In genomic region chr3:49170744-49171118, GRCh38 we compare ENCODE assay signal across 8 cellular contexts. TPM values are rescaled to one million over a fixed set of nuclear protein-coding genes. Genes with fewer than 3 reads are reported as not detected.
DNase-seq lines count a peak whose midpoint lies in the region; ATAC-seq, FAIRE-seq and TF ChIP-seq lines count a peak whose summit lies in the region.

No MANE protein-coding gene starts in this region.

- H3K9me3 Mint-ChIP-seq in CD4-positive, alpha-beta T cell = no peaks in the 10 kb centered on the region
- no peaks in the 10 kb centered on the region for H3K9me3 Mint-ChIP-seq in osteocyte (ENCODE audit: unreplicated experiment)

- H3K4me2 ChIP-seq in endothelial cell of umbilical vein (ENCODE audit: insufficient read depth, low read length) = peak overlapping the region; percentile 67

- CTCF ChIA-PET in CD4-positive, alpha-beta T cell (lab: Charles Lee) = interaction anchor here (0.6 to 2.4 kb wide), 7 partner anchors 12 to 279 kb away, joined by 3 to 8 read pairs (median 5); partner anchors contain the start of genes NDUFAF3 and USP19
- CTCF ChIA-PET in RWPE1 (lab: Yijun Ruan, JAX) = interaction anchor here (1.0 to 1.6 kb wide), 3 partner anchors 74 to 126 kb away, joined by 3 to 6 read pairs (median 5); no protein-coding TSS in a partner anchor
- CTCF ChIA-PET in endothelial cell of umbilical vein (lab: Charles Lee) = interaction anchor here (0.6 to 8.5 kb wide), 36 partner anchors 10 to 299 kb away, joined by 3 to 87 read pairs (median 6); partner anchors contain the start of genes C3orf62, DAG1, LAMB2 and USP19

- H3K36me3 ChIP-seq in endothelial cell of umbilical vein (ENCODE audit: control insufficient read depth in 2 of 2, extremely low read depth in 1 of 2, insufficient read depth in 2 of 2, low read length in 2 of 2) = peaks cover 0 to 14% of the 10 kb centered on the region in 2 experiments

- H3K4me3 Mint-ChIP-seq in CD4-positive, alpha-beta T cell = peak overlapping the region; percentile 89
- peak overlapping the region; percentile 77 for H3K4me3 Mint-ChIP-seq in osteocyte (ENCODE audit: unreplicated experiment)

- no peaks in the 10 kb centered on the region for H3K9me1 ChIP-seq in endothelial cell of umbilical vein (replicated peaks; ENCODE audit: control insufficient read depth, extremely low read depth, insufficient read depth, low read length)

- dilution Hi-C loops in endothelial cell of umbilical vein (cut with MboI; ENCODE audit: extremely low pct_ligation_motif_present, low sequenced_read_pairs) = no loop called here

- intact Hi-C loops in CD4-positive, alpha-beta T cell (cut with DNase I, micrococcal nuclease) = loop anchor here in 1 of 2 experiments (1.0 to 5.0 kb wide), 4 partner anchors 74 to 297 kb away; partner anchors contain the start of gene C3orf62
- intact Hi-C loops in endothelial cell of umbilical vein (cut with micrococcal nuclease) = loop anchor here (1.0 to 2.0 kb wide), 7 partner anchors 38 to 279 kb away; partner anchors contain the start of genes C3orf62, LAMB2, QRICH1 and USP4

- H3K27ac Mint-ChIP-seq in CD4-positive, alpha-beta T cell = peak overlapping the region; percentile 78
- H3K27ac Mint-ChIP-seq in osteocyte (ENCODE audit: unreplicated experiment) = peak overlapping the region; percentile 90

- H3K4me3 ChIP-seq in endothelial cell of umbilical vein (replicated peaks in 1 of 3; ENCODE audit: insufficient read depth in 1 of 3, low read depth in 1 of 3, low read length in 3 of 3) = peak overlapping the region in 1 of 3 experiments; percentile 94

- H3K27me3 Mint-ChIP-seq in CD4-positive, alpha-beta T cell = no peaks in the 10 kb centered on the region
- H3K27me3 Mint-ChIP-seq in osteocyte (ENCODE audit: unreplicated experiment) = no peaks in the 10 kb centered on the region

- TF ChIP-seq CTCF in CD4-positive, alpha-beta T cell (IDR thresholded peaks at IDR 0.05) = no peak
- TF ChIP-seq CTCF in RWPE1 (conservative IDR thresholded peaks at IDR 0.05; ENCODE audit: low read depth) (no peak), endothelial cell of umbilical vein (IDR thresholded peaks at IDR 0.05; ENCODE audit: extremely low read depth in 1 of 2, insufficient read depth in 1 of 2, low read depth in 1 of 2, low read length in 2 of 2) (no peak), osteocyte (IDR thresholded peaks at IDR 0.05) (no peak)

- no peak for DNase-seq in CD4-positive, alpha-beta T cell
- DNase-seq in RWPE1 (ENCODE audit: low spot score) (no peak), endothelial cell of umbilical vein (ENCODE audit: low read depth, low spot score) (no peak), osteocyte (ENCODE audit: extremely low spot score, unreplicated experiment) (no peak), NCI-H1105 (lab: John Stamatoyannopoulos, UW) (no peak), substantia nigra (lab: John Stamatoyannopoulos, UW) (no peak)
- DNase-seq in stimulated activated CD4-positive, alpha-beta T cell treated with anti-CD3 and anti-CD28 coated beads, Interleukin-4, amount 100 ng/mL, for 1 hour = no peak

- H3K9ac ChIP-seq in endothelial cell of umbilical vein (replicated peaks; ENCODE audit: extremely low read depth, insufficient read depth, low read length) = no peak overlapping the region

- BruUV-seq in endothelial cell of umbilical vein (replicated peaks; lab: Mats Ljungman, UMichigan) = no TSS peak

- no peaks in the 10 kb centered on the region for H4K20me1 ChIP-seq in endothelial cell of umbilical vein (replicated peaks; ENCODE audit: control insufficient read depth, extremely low read depth, insufficient read depth, low read length)

- peak overlapping the region; percentile 72 for H2AFZ ChIP-seq in endothelial cell of umbilical vein (ENCODE audit: low read depth, low read length)

- H3K4me1 ChIP-seq in endothelial cell of umbilical vein (ENCODE audit: control insufficient read depth, extremely low read depth, insufficient read depth, low read length) = peaks cover 25% of the 10 kb centered on the region

- H3K27ac ChIP-seq in CD4-positive, alpha-beta T cell (ENCODE audit: low read depth, low read length) = no peak overlapping the region
- H3K27ac ChIP-seq in RWPE1 (peak overlapping the region; percentile 86), endothelial cell of umbilical vein (ENCODE audit: insufficient read depth, low read depth, low read length) (no peak overlapping the region), substantia nigra (ENCODE audit: low read depth, low read length, poor library complexity, severe bottlenecking) (no peak overlapping the region)

- POLR2A ChIA-PET in CD4-positive, alpha-beta T cell (lab: Charles Lee) = interaction anchor here (0.8 to 2.4 kb wide), 5 partner anchors 16 to 170 kb away, joined by 3 to 20 read pairs (median 5); partner anchors contain the start of genes QRICH1, USP19 and USP4
- POLR2A ChIA-PET in RWPE1 (lab: Yijun Ruan, JAX; ENCODE audit: low non-redundant PET) (no interaction called here), endothelial cell of umbilical vein (lab: Charles Lee) (no interaction called here)

- no peaks in the 10 kb centered on the region for H3K27me3 ChIP-seq in CD4-positive, alpha-beta T cell (ENCODE audit: control insufficient read depth, insufficient read depth, low read length)
- no peaks in the 10 kb centered on the region for H3K27me3 ChIP-seq in endothelial cell of umbilical vein (ENCODE audit: control insufficient read depth in 2 of 2, insufficient read depth in 2 of 2, low read length in 2 of 2)

- no peaks in the 10 kb centered on the region for H3K9me3 ChIP-seq in CD4-positive, alpha-beta T cell (ENCODE audit: control insufficient read depth, low read length)
- H3K9me3 ChIP-seq in endothelial cell of umbilical vein (replicated peaks; ENCODE audit: control insufficient read depth, insufficient read depth, low read length) = no peaks in the 10 kb centered on the region

- ATAC-seq in CD4-positive, alpha-beta T cell (ENCODE audit: poor library complexity) = no peak
- ATAC-seq in HG02678 (IDR thresholded peaks at IDR 0.05; ENCODE audit: unreplicated experiment) = no peak

- peaks cover 8% of the 10 kb centered on the region for H3K79me2 ChIP-seq in endothelial cell of umbilical vein (ENCODE audit: control insufficient read depth, insufficient read depth, low read length)

- no peak for TF ChIP-seq POLR2A in endothelial cell of umbilical vein (IDR thresholded peaks at IDR 0.05; ENCODE audit: low read depth, low read length)

- peaks cover under 1% of the 10 kb centered on the region for H3K36me3 Mint-ChIP-seq in CD4-positive, alpha-beta T cell (ENCODE audit: low read depth)
- H3K36me3 Mint-ChIP-seq in osteocyte (ENCODE audit: unreplicated experiment) = peaks cover 8% of the 10 kb centered on the region

- peaks cover 35% of the 10 kb centered on the region for H3K4me1 Mint-ChIP-seq in CD4-positive, alpha-beta T cell (ENCODE audit: low read depth)
- H3K4me1 Mint-ChIP-seq in osteocyte (ENCODE audit: unreplicated experiment) = peaks cover 38% of the 10 kb centered on the region

- FAIRE-seq in endothelial cell of umbilical vein (lab: Jason Lieb, UNC) = no peak

TF ChIP-seq in endothelial cell of umbilical vein, 7 proteins besides CTCF, POLR2A, EP300 and RAD21 (continues in another document):
- no peak for TF ChIP-seq MYC (IDR thresholded peaks at IDR 0.05; ENCODE audit: low read depth, low read length)

RNA-seq across cellular contexts. Expression of gene KLHDC8B, which starts 0.7 kb away (rescaled TPM):
- 1 to 10 TPM; 1.2 to 1.6 TPM for total RNA-seq in CD4-positive, alpha-beta T cell
- 22.9 and 36.0 TPM in 2 replicates for total RNA-seq in endothelial cell of umbilical vein
- 70.1 and 77.8 TPM in 2 replicates for polyA plus RNA-seq in endothelial cell of umbilical vein
- polyA plus RNA-seq in endothelial cell of umbilical vein (2011; cell fraction: cytosol; rRNA removed) = 40.8 and 46.2 TPM in 2 replicates
- 87.9 and 95.6 TPM in 2 replicates for polyA plus RNA-seq in endothelial cell of umbilical vein (2011; cell fraction: nucleus; rRNA removed)
- 22.1 and 32.7 TPM in 2 replicates for polyA plus RNA-seq in endothelial cell of umbilical vein (2012)
- 67.6 and 69.7 TPM in 2 replicates for polyA minus RNA-seq in endothelial cell of umbilical vein
- polyA minus RNA-seq in endothelial cell of umbilical vein (2011; cell fraction: cytosol; rRNA and poly(A)+ RNA removed) = not detected
- polyA minus RNA-seq in endothelial cell of umbilical vein (2011; cell fraction: nucleus; rRNA and poly(A)+ RNA removed) = 51.4 and 57.6 TPM in 2 replicates
- 17.9 and 20.4 TPM in 2 replicates for total RNA-seq in osteocyte

RNA-seq across cellular contexts. Expression of gene CCDC71, which starts 4.6 kb away (rescaled TPM):
- 10 to 100 TPM; 14.7 to 16.0 TPM for total RNA-seq in CD4-positive, alpha-beta T cell
- 20.3 and 23.5 TPM in 2 replicates for total RNA-seq in endothelial cell of umbilical vein
- 41.6 and 48.7 TPM in 2 replicates for polyA plus RNA-seq in endothelial cell of umbilical vein
- 28.4 and 32.7 TPM in 2 replicates for polyA plus RNA-seq in endothelial cell of umbilical vein (2011; cell fraction: cytosol; rRNA removed)
- 17.0 and 18.3 TPM in 2 replicates for polyA plus RNA-seq in endothelial cell of umbilical vein (2011; cell fraction: nucleus; rRNA removed)
- polyA plus RNA-seq in endothelial cell of umbilical vein (2012) = 14.6 and 16.1 TPM in 2 replicates
- polyA minus RNA-seq in endothelial cell of umbilical vein = 36.0 and 41.9 TPM in 2 replicates
- 18.5 TPM for polyA minus RNA-seq in endothelial cell of umbilical vein (2011; cell fraction: cytosol; rRNA and poly(A)+ RNA removed)
- 25.8 and 29.7 TPM in 2 replicates for polyA minus RNA-seq in endothelial cell of umbilical vein (2011; cell fraction: nucleus; rRNA and poly(A)+ RNA removed)
- 23.7 and 24.9 TPM in 2 replicates for total RNA-seq in osteocyte

RNA-seq across cellular contexts. Expression of gene LAMB2, which starts 37.9 kb away (rescaled TPM):
- under 1 TPM; 0.36 to 0.60 TPM for total RNA-seq in CD4-positive, alpha-beta T cell
- total RNA-seq in endothelial cell of umbilical vein (374 and 423 TPM in 2 replicates), osteocyte (721 and 811 TPM in 2 replicates)
- polyA plus RNA-seq in endothelial cell of umbilical vein = 744 and 764 TPM in 2 replicates
- polyA plus RNA-seq in endothelial cell of umbilical vein (2011; cell fraction: cytosol; rRNA removed) = 276 and 317 TPM in 2 replicates
- 2,834 and 3,705 TPM in 2 replicates for polyA plus RNA-seq in endothelial cell of umbilical vein (2011; cell fraction: nucleus; rRNA removed)
- polyA plus RNA-seq in endothelial cell of umbilical vein (2012) = 291 and 300 TPM in 2 replicates
- 1,085 and 1,182 TPM in 2 replicates for polyA minus RNA-seq in endothelial cell of umbilical vein
- 1.6 TPM for polyA minus RNA-seq in endothelial cell of umbilical vein (2011; cell fraction: cytosol; rRNA and poly(A)+ RNA removed)
- 489 and 637 TPM in 2 replicates for polyA minus RNA-seq in endothelial cell of umbilical vein (2011; cell fraction: nucleus; rRNA and poly(A)+ RNA removed)

RNA-seq across cellular contexts. Expression of gene USP19, which starts 50.1 kb away (rescaled TPM):
- total RNA-seq in CD4-positive, alpha-beta T cell = 10 to 100 TPM; 84.9 to 86.2 TPM
- total RNA-seq in endothelial cell of umbilical vein = 39.1 and 42.2 TPM in 2 replicates
- polyA plus RNA-seq in endothelial cell of umbilical vein = 31.3 and 36.8 TPM in 2 replicates
- polyA plus RNA-seq in endothelial cell of umbilical vein (2011; cell fraction: cytosol; rRNA removed) = 23.3 and 25.3 TPM in 2 replicates
- polyA plus RNA-seq in endothelial cell of umbilical vein (2011; cell fraction: nucleus; rRNA removed) = 82.3 and 94.1 TPM in 2 replicates
- 16.8 and 22.3 TPM in 2 replicates for polyA plus RNA-seq in endothelial cell of umbilical vein (2012)
- polyA minus RNA-seq in endothelial cell of umbilical vein = 64.9 and 87.8 TPM in 2 replicates
- polyA minus RNA-seq in endothelial cell of umbilical vein (2011; cell fraction: cytosol; rRNA and poly(A)+ RNA removed) = 46.7 TPM
- 22.6 and 24.7 TPM in 2 replicates for polyA minus RNA-seq in endothelial cell of umbilical vein (2011; cell fraction: nucleus; rRNA and poly(A)+ RNA removed)
- total RNA-seq in osteocyte = 75.7 and 75.9 TPM in 2 replicates

Comparison
In these comparisons a context has a peak if more than half of its experiments do, and no peak if none do; other contexts are left out.
1. RNA of gene LAMB2, which starts 37.9 kb away (total RNA-seq): 721 to 811 TPM in osteocyte and 374 to 423 TPM in endothelial cell of umbilical vein; 0.36 to 0.60 TPM in CD4-positive, alpha-beta T cell; every median in the first group is over 100 times any median in the second.